In genomic region chr11:72780291-72781062, GRCh38 we compare ENCODE assay signal across 7 cellular contexts. TPM values are rescaled to one million over a fixed set of nuclear protein-coding genes. Genes with fewer than 3 reads are reported as not detected.
DNase-seq lines count a peak whose midpoint lies in the region; ATAC-seq, FAIRE-seq and TF ChIP-seq lines count a peak whose summit lies in the region.

No MANE protein-coding gene starts in this region.

- H2BK12ac ChIP-seq in H9 (ENCODE audit: insufficient read length, low read depth, low read length): no peak overlapping the region

- H3K4me1 Mint-ChIP-seq in H9: peaks cover 20 to 35% of the 10 kb centered on the region in 2 experiments
- H3K4me1 Mint-ChIP-seq in activated CD4-positive, alpha-beta memory T cell treated with anti-CD3 and anti-CD28 coated beads, Interleukin-2, amount 10 ng/mL, durations not matched to agents 7 days and 5 days: peaks cover 15% of the 10 kb centered on the region

- H3K36me3 ChIP-seq in iPS-15b (ENCODE audit: control insufficient read depth, insufficient read depth, low read length) (peaks cover 3% of the 10 kb centered on the region), small intestine (ENCODE audit: control insufficient read depth in 2 of 2, insufficient read depth in 2 of 2, low read length in 2 of 2) (no peaks in the 10 kb centered on the region)

- no peak overlapping the region for H3K56ac ChIP-seq in H9 (ENCODE audit: insufficient read length, low read depth, low read length)

- no peak overlapping the region for H2BK20ac ChIP-seq in H9 (ENCODE audit: low read depth, low read length, poor library complexity, severe bottlenecking)

- H3K27ac ChIP-seq in H9 (ENCODE audit: insufficient read length, low read depth, low read length) (no peak overlapping the region), small intestine (ENCODE audit: low read depth in 1 of 2, low read length in 1 of 2) (peak overlapping the region; percentile 6 to 64)

- no peak for FAIRE-seq in small intestine (lab: Jason Lieb, UNC)

- no peak overlapping the region for H2BK5ac ChIP-seq in H9 (ENCODE audit: insufficient read length, low read length)

- H3K27me3 ChIP-seq in H9 (ENCODE audit: insufficient read depth, low read length) (no peaks in the 10 kb centered on the region), iPS-15b (ENCODE audit: control insufficient read depth, insufficient read depth, low read length) (peaks cover 12% of the 10 kb centered on the region), small intestine (ENCODE audit: control insufficient read depth in 2 of 2, insufficient read depth in 2 of 2, low read length in 2 of 2) (no peaks in the 10 kb centered on the region)

- H3K4me3 Mint-ChIP-seq in H9: peak overlapping the region; percentile 68 to 82
- peak overlapping the region; percentile 64 for H3K4me3 Mint-ChIP-seq in activated CD4-positive, alpha-beta memory T cell treated with anti-CD3 and anti-CD28 coated beads, Interleukin-2, amount 10 ng/mL, durations not matched to agents 7 days and 5 days

- no peak overlapping the region for H4K5ac ChIP-seq in H9 (ENCODE audit: insufficient read length, low read depth, low read length)

- peaks cover 29% of the 10 kb centered on the region for H3K27me3 Mint-ChIP-seq in H9 (ENCODE audit: low read depth)
- peaks cover 11% of the 10 kb centered on the region for H3K27me3 Mint-ChIP-seq in activated CD4-positive, alpha-beta memory T cell treated with anti-CD3 and anti-CD28 coated beads, Interleukin-2, amount 10 ng/mL, durations not matched to agents 7 days and 5 days

- H3K4me3 ChIP-seq in iPS-15b (ENCODE audit: low read depth, low read length) (peak overlapping the region; percentile 58), small intestine (ENCODE audit: low read depth in 1 of 2, low read length in 2 of 2) (peak overlapping the region; percentile 60 to 68)

- no peak overlapping the region for H3T11ph ChIP-seq in H9 (ENCODE audit: low read length)

- H3K27ac Mint-ChIP-seq in H9: no peak overlapping the region
- H3K27ac Mint-ChIP-seq in activated CD4-positive, alpha-beta memory T cell treated with anti-CD3 and anti-CD28 coated beads, Interleukin-2, amount 10 ng/mL, durations not matched to agents 7 days and 5 days: no peak overlapping the region

- H4K91ac ChIP-seq in H9 (ENCODE audit: insufficient read length, low read depth, low read length): no peak overlapping the region

- no peaks in the 10 kb centered on the region for H3K9me3 Mint-ChIP-seq in H9
- no peaks in the 10 kb centered on the region for H3K9me3 Mint-ChIP-seq in activated CD4-positive, alpha-beta memory T cell treated with anti-CD3 and anti-CD28 coated beads, Interleukin-2, amount 10 ng/mL, durations not matched to agents 7 days and 5 days

- H3K23me2 ChIP-seq in H9 (ENCODE audit: insufficient read length, low read depth, low read length, poor library complexity, severe bottlenecking): peaks cover 7% of the 10 kb centered on the region

- no peaks in the 10 kb centered on the region for H3K79me2 ChIP-seq in H9 (ENCODE audit: insufficient read depth, low read length)

- CTCF ChIA-PET in activated CD4-positive, alpha-beta memory T cell treated with anti-CD3 and anti-CD28 coated beads, Interleukin-2, amount 10 ng/mL, durations not matched to agents 7 days and 5 days (lab: Charles Lee): interaction anchor here (3.4 kb wide), 1 partner anchor 33 kb away, joined by 12 read pairs; the partner anchor contains the start of gene ATG16L2

- H3K36me3 Mint-ChIP-seq in H9 (ENCODE audit: insufficient read depth in 1 of 3, low read depth in 3 of 3): no peaks in the 10 kb centered on the region; a peak in 1 of 7 replicates
- no peaks in the 10 kb centered on the region for H3K36me3 Mint-ChIP-seq in activated CD4-positive, alpha-beta memory T cell treated with anti-CD3 and anti-CD28 coated beads, Interleukin-2, amount 10 ng/mL, durations not matched to agents 7 days and 5 days (ENCODE audit: low read depth)

- no peak overlapping the region for H3K18ac ChIP-seq in H9 (ENCODE audit: insufficient read length, low read depth, low read length)

- H3K9ac ChIP-seq in H9 (ENCODE audit: extremely low read depth, insufficient read length, low read length) (no peak overlapping the region), iPS-15b (ENCODE audit: low read depth, low read length) (peak overlapping the region; percentile 65)

- TF ChIP-seq CTCF in H9 (conservative IDR thresholded peaks at IDR 0.05): no peak

- no peaks in the 10 kb centered on the region for H4K20me1 ChIP-seq in H9 (ENCODE audit: control insufficient read depth, insufficient read depth, insufficient read length)

- no peak overlapping the region for H2BK15ac ChIP-seq in H9 (ENCODE audit: low read depth, low read length)

- H3K9me3 ChIP-seq in H9 (ENCODE audit: control insufficient read depth, low read depth, low read length): no peaks in the 10 kb centered on the region
- no peaks in the 10 kb centered on the region for H3K9me3 ChIP-seq in iPS-15b (ENCODE audit: control insufficient read depth, insufficient read depth, low read length)
- no peaks in the 10 kb centered on the region for H3K9me3 ChIP-seq in small intestine (ENCODE audit: control insufficient read depth, low read depth)

- H3K4me2 ChIP-seq in H9 (ENCODE audit: insufficient read depth, insufficient read length, low read length): peak overlapping the region; percentile 14

- H3K14ac ChIP-seq in H9 (ENCODE audit: insufficient read depth, low read length): peak overlapping the region; percentile 36; the same call in 1 of the 2 replicates

- no peak overlapping the region for H2BK120ac ChIP-seq in H9 (ENCODE audit: low read depth, low read length, poor library complexity, severe bottlenecking)

- H3K23ac ChIP-seq in H9 (ENCODE audit: insufficient read length, low read depth, low read length): no peak overlapping the region

- H3K79me1 ChIP-seq in H9 (ENCODE audit: insufficient read depth, low read depth, low read length, poor library complexity, severe bottlenecking): no peaks in the 10 kb centered on the region

- POLR2A ChIA-PET in activated CD4-positive, alpha-beta memory T cell treated with anti-CD3 and anti-CD28 coated beads, Interleukin-2, amount 10 ng/mL, durations not matched to agents 7 days and 5 days (lab: Charles Lee): interaction anchor here (1.2 to 1.5 kb wide), 2 partner anchors 9 to 42 kb away, joined by 3 to 5 read pairs; no protein-coding TSS in a partner anchor

- H2AFZ ChIP-seq in H9 (ENCODE audit: low read length): no peak overlapping the region

- no peak overlapping the region for H3K4ac ChIP-seq in H9 (ENCODE audit: low read depth, low read length)

- H2AK5ac ChIP-seq in H9 (ENCODE audit: insufficient read length, low read length): no peak overlapping the region

- DNase-seq in H9 (no peak), small intestine (no peak), T-helper 9 cell (no peak), HCEC 1CT (no peak)
- DNase-seq in activated CD4-positive, alpha-beta memory T cell treated with anti-CD3 and anti-CD28 coated beads, Interleukin-2, amount 10 ng/mL, durations not matched to agents 7 days and 5 days: no peak

- peaks cover 4% of the 10 kb centered on the region; the same call in 1 of the 2 replicates for H3K4me1 ChIP-seq in H9 (ENCODE audit: insufficient read depth, low read length)
- H3K4me1 ChIP-seq in iPS-15b (ENCODE audit: control insufficient read depth, insufficient read depth, low read length): peaks cover 4% of the 10 kb centered on the region
- peaks cover 0 to 3% of the 10 kb centered on the region in 2 donors for H3K4me1 ChIP-seq in small intestine (ENCODE audit: control insufficient read depth in 2 of 2, insufficient read depth in 1 of 2, low read depth in 1 of 2, low read length in 1 of 2)

- whole genome bisulfite sequencing in H9 (ENCODE audit: extremely low coverage, insufficient read length, low lambda C conversion rate): no CpG with 5 or more reads among the region's 11 CpGs
- 22 to 66% (median 26%) methylated on average over 11 of the region's 11 CpGs for WGBS in small intestine, 3 donors

- ATAC-seq in HG03469 (IDR thresholded peaks at IDR 0.05; ENCODE audit: unreplicated experiment): no peak

- no peak overlapping the region for H4K8ac ChIP-seq in H9 (replicated peaks; ENCODE audit: insufficient read length, low read depth, low read length)

RNA-seq across cellular contexts. Expression of gene STARD10, which starts 13.4 kb away (rescaled TPM):
- 24.4 and 24.7 TPM in 2 replicates for total RNA-seq in H9 (2021)
- 10 to 100 TPM; 11.3 to 11.6 TPM for total RNA-seq in activated CD4-positive, alpha-beta memory T cell treated with anti-CD3 and anti-CD28 coated beads, Interleukin-2, amount 10 ng/mL, durations not matched to agents 7 days and 5 days
- polyA plus RNA-seq in small intestine: 100 to 1,000 TPM; 169 to 331 (median 238) TPM

RNA-seq across cellular contexts. Expression of gene ARAP1, which starts 28.3 kb away (rescaled TPM):
- 59.4 and 63.0 TPM in 2 replicates for total RNA-seq in H9 (2021)
- 100 to 1,000 TPM; 108 to 109 TPM for total RNA-seq in activated CD4-positive, alpha-beta memory T cell treated with anti-CD3 and anti-CD28 coated beads, Interleukin-2, amount 10 ng/mL, durations not matched to agents 7 days and 5 days
- 10 to 100 TPM; 42.2 to 58.4 (median 48.0) TPM for polyA plus RNA-seq in small intestine

RNA-seq across cellular contexts. Expression of gene ATG16L2, which starts 33.7 kb away (rescaled TPM):
- 17.3 and 18.2 TPM in 2 replicates for total RNA-seq in H9 (2021)
- total RNA-seq in activated CD4-positive, alpha-beta memory T cell treated with anti-CD3 and anti-CD28 coated beads, Interleukin-2, amount 10 ng/mL, durations not matched to agents 7 days and 5 days: 100 to 1,000 TPM; 135 to 137 TPM
- polyA plus RNA-seq in small intestine: 10 to 100 TPM; 19.7 to 43.2 (median 37.0) TPM
